In the genomic region with DNA sequence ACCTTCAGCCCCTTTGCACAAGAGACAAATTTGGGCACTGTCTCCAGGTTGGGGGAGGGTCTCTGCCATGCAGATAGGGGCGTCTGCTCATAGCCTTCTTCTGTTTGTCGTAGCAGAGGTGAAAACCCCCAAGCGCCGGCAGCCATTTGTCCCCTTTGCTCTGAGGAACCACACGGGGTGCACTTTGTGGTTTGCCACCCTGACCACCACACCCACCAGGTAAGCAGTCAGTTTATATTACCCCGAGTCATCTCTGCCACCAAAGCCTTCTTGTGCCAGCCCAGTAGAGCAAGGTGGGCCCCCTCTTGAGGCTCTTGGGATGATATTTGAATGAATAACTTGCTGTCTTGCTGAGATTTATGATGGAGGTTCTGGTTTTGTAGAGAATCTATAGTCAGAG, we compare ENCODE assay signal across 21 cellular contexts.
DNase-seq lines count a peak whose midpoint lies in the region; ATAC-seq and TF ChIP-seq lines count a peak whose summit lies in the region.
"Had no signal": no experiment of that assay in that cellular context is flagged by ENCODE, and none has a peak within 500 bp of the region (broad histone marks: within the 10 kb centered on the region; RNA-seq: fewer than 3 reads in every experiment).

No MANE protein-coding gene starts in this region.

- ATAC-seq in left cardiac atrium = no peak
- ATAC-seq in T-cell (replicated peaks in 1 of 4) = no peak
- ATAC-seq in effector memory CD8-positive, alpha-beta T cell (replicated peaks) = peak; percentile 66
- no peak for ATAC-seq in stimulated activated memory B cell treated with anti-CD40 and anti-IgM and Interleukin-4, amounts not matched to agents 10 μg/mL and 1 μg/mL and 100 μg/mL, for 72 hours
- ATAC-seq: K562; natural killer cell treated with Interleukin-12 subunit alpha and Interleukin-12 subunit beta and Interleukin-15 and Interleukin-18, amount 100 ng/mL, for 72 hours had no signal

- intact Hi-C loops in left cardiac atrium (cut with DNase I) = no loop called here

- H3K4me1 Mint-ChIP-seq in T-cell = peaks cover 64 to 68% (median 67%) of the 10 kb centered on the region in 3 donors
- peaks cover 39 to 42% of the 10 kb centered on the region in 2 donors for H3K4me1 Mint-ChIP-seq in effector memory CD8-positive, alpha-beta T cell (ENCODE audit: low read depth in 2 of 2)
- H3K4me1 Mint-ChIP-seq in stimulated activated memory B cell treated with anti-CD40 and anti-IgM and Interleukin-4, amounts not matched to agents 10 μg/mL and 1 μg/mL and 100 μg/mL, for 72 hours = peaks cover 42% of the 10 kb centered on the region

- no peaks in the 10 kb centered on the region for H3K9me3 ChIP-seq in cardiac muscle cell (ENCODE audit: low read depth)

- peaks cover 51% of the 10 kb centered on the region for H3K4me1 ChIP-seq in cardiac muscle cell (ENCODE audit: low read depth)

- TF ChIP-seq CTCF in cardiac muscle cell (IDR thresholded peaks at IDR 0.05; ENCODE audit: low read depth, low read length) = no peak

- no peaks in the 10 kb centered on the region for H3K9me3 Mint-ChIP-seq in T-cell
- H3K9me3 Mint-ChIP-seq in effector memory CD8-positive, alpha-beta T cell = no peaks in the 10 kb centered on the region
- no peaks in the 10 kb centered on the region for H3K9me3 Mint-ChIP-seq in stimulated activated memory B cell treated with anti-CD40 and anti-IgM and Interleukin-4, amounts not matched to agents 10 μg/mL and 1 μg/mL and 100 μg/mL, for 72 hours
- H3K9me3 Mint-ChIP-seq: activated T-helper 1 cell treated with anti-CD3 and anti-CD28 coated beads, Interleukin-12 subunit alpha, Interleukin-12 subunit beta, Interleukin-2, Interleukin-4 antibody, amounts not matched to agents 30 ng/mL and 10 ng/mL and 1 ng/mL, durations not matched to agents 14 hours and 24 hours and 36 hours; H9; natural killer cell treated with Interleukin-12 subunit alpha and Interleukin-12 subunit beta and Interleukin-15 and Interleukin-18, amount 100 ng/mL, for 72 hours had no signal

- no peaks in the 10 kb centered on the region for H3K27me3 Mint-ChIP-seq in T-cell
- H3K27me3 Mint-ChIP-seq in effector memory CD8-positive, alpha-beta T cell = no peaks in the 10 kb centered on the region
- H3K27me3 Mint-ChIP-seq in stimulated activated memory B cell treated with anti-CD40 and anti-IgM and Interleukin-4, amounts not matched to agents 10 μg/mL and 1 μg/mL and 100 μg/mL, for 72 hours = no peaks in the 10 kb centered on the region
- H3K27me3 Mint-ChIP-seq: natural killer cell treated with Interleukin-12 subunit alpha and Interleukin-12 subunit beta and Interleukin-15 and Interleukin-18, amount 100 ng/mL, for 72 hours had no signal

- POLR2A ChIA-PET in T-cell (lab: Charles Lee) = no interaction called here

- peaks cover 37% of the 10 kb centered on the region for H3K36me3 Mint-ChIP-seq in T-cell
- H3K36me3 Mint-ChIP-seq in effector memory CD8-positive, alpha-beta T cell (ENCODE audit: insufficient read depth) = peaks cover 19% of the 10 kb centered on the region
- H3K36me3 Mint-ChIP-seq in stimulated activated memory B cell treated with anti-CD40 and anti-IgM and Interleukin-4, amounts not matched to agents 10 μg/mL and 1 μg/mL and 100 μg/mL, for 72 hours = peaks cover 36% of the 10 kb centered on the region

- no peaks in the 10 kb centered on the region for H3K27me3 ChIP-seq in cardiac muscle cell

- H3K36me3 ChIP-seq in cardiac muscle cell = peaks cover 10% of the 10 kb centered on the region

- CTCF ChIA-PET in T-cell (lab: Charles Lee) = no interaction called here

- DNase-seq in cardiac muscle cell (ENCODE audit: low read depth in 1 of 2, low spot score in 1 of 2) (no peak), left cardiac atrium (no peak), T-cell (peak in 2 of 34 experiments; percentile 6 to 8), COLO668 (lab: John Stamatoyannopoulos, UW; ENCODE audit: unreplicated experiment) (no peak), NCI-H2107 treated with DMSO at 0.1 percent for 48 hours (lab: John Stamatoyannopoulos, UW; ENCODE audit: unreplicated experiment) (no peak), NCI-H2171 treated with DMSO at 0.1 percent for 48 hours (lab: John Stamatoyannopoulos, UW) (no peak)
- peak in 1 of 3 experiments; percentile 6 for DNase-seq in effector memory CD8-positive, alpha-beta T cell
- DNase-seq: activated CD4-positive, alpha-beta T cell treated with anti-CD3 and anti-CD28 coated beads for 4 hours; anterior cingulate cortex; central memory CD4-positive, alpha-beta T cell; H9; kidney; mesenchymal stem cell; NCI-H1694 treated with DMSO at 0.1 percent for 48 hours; NCI-H226; NCI-H82; stimulated activated CD4-positive, alpha-beta T cell treated with anti-CD3 and anti-CD28 coated beads, Interleukin-1b, Interleukin-23, amount 100 ng/mL, for 48 hours had no signal

- H3K27ac ChIP-seq in cardiac muscle cell = peak overlapping the region; percentile 57

- H3K4me3 Mint-ChIP-seq in T-cell = no peak overlapping the region
- H3K4me3 Mint-ChIP-seq in effector memory CD8-positive, alpha-beta T cell = peak overlapping the region in 1 of 2 donors; percentile 34
- no peak overlapping the region for H3K4me3 Mint-ChIP-seq in stimulated activated memory B cell treated with anti-CD40 and anti-IgM and Interleukin-4, amounts not matched to agents 10 μg/mL and 1 μg/mL and 100 μg/mL, for 72 hours
- H3K4me3 Mint-ChIP-seq: activated T-helper 1 cell treated with anti-CD3 and anti-CD28 coated beads, Interleukin-12 subunit alpha, Interleukin-12 subunit beta, Interleukin-2, Interleukin-4 antibody, amounts not matched to agents 30 ng/mL and 10 ng/mL and 1 ng/mL, durations not matched to agents 14 hours and 24 hours and 36 hours; H9; natural killer cell treated with Interleukin-12 subunit alpha and Interleukin-12 subunit beta and Interleukin-15 and Interleukin-18, amount 100 ng/mL, for 72 hours had no signal

- H3K4me3 ChIP-seq in cardiac muscle cell = no peak overlapping the region
- H3K4me3 ChIP-seq: K562 had no signal

- peak overlapping the region; percentile 48 to 67 for H3K27ac Mint-ChIP-seq in T-cell
- peak overlapping the region; percentile 49 to 53 for H3K27ac Mint-ChIP-seq in effector memory CD8-positive, alpha-beta T cell
- H3K27ac Mint-ChIP-seq in stimulated activated memory B cell treated with anti-CD40 and anti-IgM and Interleukin-4, amounts not matched to agents 10 μg/mL and 1 μg/mL and 100 μg/mL, for 72 hours = peak overlapping the region; percentile 47
- H3K27ac Mint-ChIP-seq: activated T-helper 1 cell treated with anti-CD3 and anti-CD28 coated beads, Interleukin-12 subunit alpha, Interleukin-12 subunit beta, Interleukin-2, Interleukin-4 antibody, amounts not matched to agents 30 ng/mL and 10 ng/mL and 1 ng/mL, durations not matched to agents 14 hours and 24 hours and 36 hours had no signal
